Comparison of ENCODE assay signal across 12 cellular contexts in the genomic region with DNA sequence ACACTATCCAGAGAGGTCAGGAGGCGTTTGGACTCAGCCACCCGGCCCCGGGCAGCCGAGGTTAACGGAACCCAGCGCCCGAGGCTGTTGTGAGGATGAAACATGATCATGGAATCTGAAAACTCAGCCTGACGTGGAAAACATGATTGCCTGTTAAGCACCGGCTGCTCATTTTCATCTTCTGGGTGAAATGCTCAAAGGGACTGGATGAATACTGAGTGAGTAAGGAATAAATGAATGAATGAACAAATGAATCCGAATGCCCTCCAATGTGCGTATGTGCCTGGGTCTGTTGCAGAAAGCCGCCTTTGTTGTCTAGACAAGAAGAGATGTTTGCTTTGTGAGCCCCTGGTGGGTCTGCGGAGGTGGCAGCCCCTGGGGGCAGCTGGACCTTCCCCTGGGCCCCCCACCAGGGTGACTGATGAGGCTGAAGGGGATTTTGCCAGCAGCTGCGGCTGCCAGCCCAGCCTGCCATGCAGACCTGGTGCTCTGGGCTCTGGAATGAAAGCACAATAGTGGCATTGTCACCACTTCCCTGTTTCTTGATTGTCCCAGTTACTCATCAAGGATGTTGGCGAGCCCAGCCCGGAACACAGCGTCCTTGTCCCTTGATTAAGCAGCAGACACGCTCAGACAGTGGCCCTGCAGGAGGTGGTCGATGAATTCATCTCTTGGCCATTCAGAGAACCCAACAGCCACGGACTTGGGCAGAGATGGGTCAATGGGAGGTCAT.
DNase-seq lines count a peak whose midpoint lies in the region; ATAC-seq, FAIRE-seq and TF ChIP-seq lines count a peak whose summit lies in the region.
"Had no signal": no experiment of that assay in that cellular context is flagged by ENCODE, and none has a peak within 500 bp of the region (broad histone marks: within the 10 kb centered on the region; RNA-seq: fewer than 3 reads in every experiment).

No MANE protein-coding gene starts in this region.

- in situ Hi-C loops in Caki2 (cut with HindIII; ENCODE audit: low pct_unique_long_range_greater_than_20kb, low sequenced_read_pairs): no loop called here

- H3K4me3 Mint-ChIP-seq in activated T-cell treated with anti-CD3 and anti-CD28 coated beads, Interleukin-2, amount 50 U/mL, for 72 hours: peak overlapping the region in 1 of 2 donors; percentile 2

- intact Hi-C loops in pancreas (cut with DNase I): no loop called here

- 20 to 24% methylated on average over 20 of the region's 20 CpGs for WGBS in pancreas, 2 donors

- H3K27ac ChIP-seq in pancreas: peak overlapping the region; percentile 81 to 87 (median 84)

- DNase-seq in Caki2 (ENCODE audit: low read depth): peak; percentile 98
- peak; percentile 99 for DNase-seq in RPMI7951 (ENCODE audit: low read depth)
- DNase-seq in foreskin fibroblast: peak; percentile 79 to 81
- peak in 4 of 6 donors; percentile 67 to 78 (median 73) for DNase-seq in pancreas
- DNase-seq in NCI-H2227 treated with DMSO at 0.1 percent for 48 hours (lab: John Stamatoyannopoulos, UW): no peak
- DNase-seq in activated T-cell treated with anti-CD3 and anti-CD28 coated beads, Interleukin-2, amount 50 U/mL, for 72 hours: no peak
- no peak for DNase-seq in COR-L47 (lab: John Stamatoyannopoulos, UW)
- DNase-seq: cortex of kidney, GDM1, H7, NCI-H1105 treated with DMSO at 0.1 percent for 48 hours had no signal

- no peaks in the 10 kb centered on the region for H3K36me3 Mint-ChIP-seq in activated T-cell treated with anti-CD3 and anti-CD28 coated beads, Interleukin-2, amount 50 U/mL, for 72 hours (ENCODE audit: insufficient read depth in 2 of 2)

- peaks cover 52% of the 10 kb centered on the region for H3K27me3 Mint-ChIP-seq in activated T-cell treated with anti-CD3 and anti-CD28 coated beads, Interleukin-2, amount 50 U/mL, for 72 hours (ENCODE audit: low read depth)

- no peaks in the 10 kb centered on the region for H3K27me3 ChIP-seq in pancreas

- H3K9me3 ChIP-seq in pancreas: no peaks in the 10 kb centered on the region

- H3K27ac Mint-ChIP-seq in activated T-cell treated with anti-CD3 and anti-CD28 coated beads, Interleukin-2, amount 50 U/mL, for 72 hours: no peak overlapping the region

- H3K4me3 ChIP-seq in foreskin fibroblast (ENCODE audit: low read depth in 1 of 2, low read length in 2 of 2): no peak overlapping the region
- H3K4me3 ChIP-seq in pancreas: no peak overlapping the region

- no peaks in the 10 kb centered on the region for H3K4me1 ChIP-seq in pancreas

- no peak for TF ChIP-seq CTCF in foreskin fibroblast (IDR thresholded peaks at IDR 0.05; ENCODE audit: low read depth, low read length)
- no peak for TF ChIP-seq CTCF in pancreas (IDR thresholded peaks at IDR 0.05)

- H3K36me3 ChIP-seq in pancreas: no peaks in the 10 kb centered on the region

- FAIRE-seq in pancreas (lab: Jason Lieb, UNC): no peak

- peaks cover 36% of the 10 kb centered on the region for H3K4me1 Mint-ChIP-seq in activated T-cell treated with anti-CD3 and anti-CD28 coated beads, Interleukin-2, amount 50 U/mL, for 72 hours (ENCODE audit: low read depth)

- H3K9me3 Mint-ChIP-seq in activated T-cell treated with anti-CD3 and anti-CD28 coated beads, Interleukin-2, amount 50 U/mL, for 72 hours: no peaks in the 10 kb centered on the region

- peak; percentile 77 to 85 (median 82) for ATAC-seq in pancreas
- no peak for ATAC-seq in HG02852 (IDR thresholded peaks at IDR 0.05; ENCODE audit: unreplicated experiment)
- ATAC-seq in activated T-cell treated with anti-CD3 and anti-CD28 coated beads, Interleukin-2, amount 50 U/mL, for 72 hours (replicated peaks in 1 of 2): no peak

Comparison
In these comparisons a context has a peak if more than half of its experiments do, and no peak if none do; other contexts are left out.
1. DNase-seq: peak in Caki2 (single experiment), RPMI7951 (single experiment), foreskin fibroblast (2 of 2) and pancreas (4 of 6); none in NCI-H2227 treated with DMSO at 0.1 percent for 48 hours (single experiment), activated T-cell treated with anti-CD3 and anti-CD28 coated beads, Interleukin-2, amount 50 U/mL, for 72 hours (0 of 2) and COR-L47 (single experiment).
2. ATAC-seq: peak in pancreas (4 of 4); none in HG02852 (single experiment) and activated T-cell treated with anti-CD3 and anti-CD28 coated beads, Interleukin-2, amount 50 U/mL, for 72 hours (0 of 2).